8 cellular contexts compared by ENCODE assay signal in genomic region chr1:224182866-224183590, GRCh38. TPM values are rescaled to one million over a fixed set of nuclear protein-coding genes. Genes with fewer than 3 reads are reported as not detected.
A peak's percentile ranks its signal among the peaks of the same experiment; 100 is the strongest.
DNase-seq lines count a peak whose midpoint lies in the region; ATAC-seq, FAIRE-seq and TF ChIP-seq lines count a peak whose summit lies in the region.

Gene DEGS1, plus strand, starts transcription at chr1:224183240. Its CDS starts 97 bp downstream, at chr1:224183337.

- DNase-seq in GM12892 (ENCODE audit: insufficient read length) = peak; percentile 88
- DNase-seq in NCI-H1105 (lab: John Stamatoyannopoulos, UW) = peak; percentile 86
- DNase-seq in T follicular helper cell (ENCODE audit: low read depth) = peak; percentile 79
- DNase-seq in activated naive CD8-positive, alpha-beta T cell treated with anti-CD3 and anti-CD28 coated beads, Interleukin-2, amount 50 U/mL, for 24 hours = peak; percentile 83
- DNase-seq in heart left ventricle = peak; percentile 80 to 92 (median 84)
- DNase-seq in posterior vena cava (ENCODE audit: low spot score) = peak; percentile 92
- peak; percentile 88 to 97 for DNase-seq in upper lobe of left lung

- H3K27me3 Mint-ChIP-seq in activated naive CD8-positive, alpha-beta T cell treated with anti-CD3 and anti-CD28 coated beads, Interleukin-2, amount 50 U/mL, for 24 hours = no peaks in the 10 kb centered on the region

- no peak for TF ChIP-seq CTCF in heart left ventricle (IDR thresholded peaks at IDR 0.05)
- TF ChIP-seq CTCF in upper lobe of left lung (IDR thresholded peaks at IDR 0.05) = peak in 2 of 6 experiments; percentile 18 to 26

- peak within 1 kb of the TSS; percentile 90 for H3K27ac Mint-ChIP-seq in activated naive CD8-positive, alpha-beta T cell treated with anti-CD3 and anti-CD28 coated beads, Interleukin-2, amount 50 U/mL, for 24 hours

- no peaks in the 10 kb centered on the region for H3K9me3 Mint-ChIP-seq in activated naive CD8-positive, alpha-beta T cell treated with anti-CD3 and anti-CD28 coated beads, Interleukin-2, amount 50 U/mL, for 24 hours

- peak within 1 kb of the TSS; percentile 92 for H3K4me3 Mint-ChIP-seq in activated naive CD8-positive, alpha-beta T cell treated with anti-CD3 and anti-CD28 coated beads, Interleukin-2, amount 50 U/mL, for 24 hours

- H3K9me3 ChIP-seq in heart left ventricle (peaks cover 0 to under 1% (median 0%) of the 10 kb centered on the region in 12 donors), upper lobe of left lung (no peaks in the 10 kb centered on the region)

- H3K36me3 Mint-ChIP-seq in activated naive CD8-positive, alpha-beta T cell treated with anti-CD3 and anti-CD28 coated beads, Interleukin-2, amount 50 U/mL, for 24 hours (ENCODE audit: low read depth) = peaks cover 19% of the 10 kb centered on the region

- peak; percentile 69 for ATAC-seq in HG02678 (IDR thresholded peaks at IDR 0.05; ENCODE audit: unreplicated experiment)
- ATAC-seq in activated naive CD8-positive, alpha-beta T cell treated with anti-CD3 and anti-CD28 coated beads, Interleukin-2, amount 50 U/mL, for 24 hours = peak; percentile 72
- peak; percentile 78 to 96 (median 94) for ATAC-seq in heart left ventricle
- ATAC-seq in upper lobe of left lung (ENCODE audit: low FRiP score in 2 of 2) = peak; percentile 92 to 97

- H3K27me3 ChIP-seq in heart left ventricle (no peaks in the 10 kb centered on the region), upper lobe of left lung (no peaks in the 10 kb centered on the region)

- peak; percentile 50 for FAIRE-seq in GM12892 (lab: Jason Lieb, UNC)

- peak; percentile 88; the same call in 1 of the 2 replicates for TF ChIP-seq POLR2A in GM12892 (IDR thresholded peaks at IDR 0.05; ENCODE audit: low read depth, low read length)
- TF ChIP-seq POLR2A in heart left ventricle (IDR thresholded peaks at IDR 0.05) = peak in 1 of 2 donors; percentile 96
- TF ChIP-seq POLR2A in upper lobe of left lung (IDR thresholded peaks at IDR 0.05) = peak in 3 of 4 donors; percentile 89 to 98 (median 94)

- 0 to 1% (median 0%) methylated on average over 62 to 94 of the region's 94 CpGs for WGBS in heart left ventricle, 4 donors
- 0 to 1% methylated on average over 8 to 71 of the region's 94 CpGs for WGBS in upper lobe of left lung, 2 donors

- peaks cover 0 to 39% (median 18%) of the 10 kb centered on the region in 12 donors for H3K4me1 ChIP-seq in heart left ventricle
- H3K4me1 ChIP-seq in upper lobe of left lung = peaks cover 18 to 28% (median 23%) of the 10 kb centered on the region in 4 donors

- TF ChIP-seq EP300 in upper lobe of left lung (IDR thresholded peaks at IDR 0.05) = no peak

- intact Hi-C loops in heart left ventricle (cut with DNase I) (loop anchor here in 4 of 10 donors (2.0 to 10.0 kb wide), 4 partner anchors 68 to 152 kb away; partner anchors contain the start of genes NVL (in 2 of the 4) and FBXO28 (in 1 of the 4)), posterior vena cava (cut with DNase I) (no loop called here)

- H3K36me3 ChIP-seq in heart left ventricle (peaks cover 0 to 17% (median 0%) of the 10 kb centered on the region in 9 donors), upper lobe of left lung (peaks cover 0 to 6% (median 0%) of the 10 kb centered on the region in 4 donors)

- H3K27ac ChIP-seq in heart left ventricle (peak within 1 kb of the TSS; percentile 69 to 98 (median 96)), upper lobe of left lung (peak within 1 kb of the TSS; percentile 89 to 99 (median 94))

- H3K4me3 ChIP-seq in heart left ventricle = peak within 1 kb of the TSS; percentile 72 to 100 (median 87)
- peak within 1 kb of the TSS; percentile 64 to 97 (median 82) for H3K4me3 ChIP-seq in upper lobe of left lung

- peaks cover 48% of the 10 kb centered on the region for H3K4me1 Mint-ChIP-seq in activated naive CD8-positive, alpha-beta T cell treated with anti-CD3 and anti-CD28 coated beads, Interleukin-2, amount 50 U/mL, for 24 hours

RNA-seq across cellular contexts. Expression of gene DEGS1, which starts in this region (rescaled TPM):
- polyA plus RNA-seq in GM12892 (2012; ENCODE audit: missing spikeins) = 49.3 TPM
- total RNA-seq in heart left ventricle = 10 to 100 TPM; 35.8 to 75.2 (median 46.3) TPM
- 10 to 100 TPM; 40.9 to 54.5 TPM for polyA plus RNA-seq in heart left ventricle
- 100 to 1,000 TPM in 1 of 2 donors, 10 to 100 TPM in 1; 91.5 to 109 TPM for total RNA-seq in posterior vena cava
- 10 to 100 TPM; 24.3 to 79.2 (median 67.4) TPM for total RNA-seq in upper lobe of left lung

Comparison
In these comparisons a context has a peak if more than half of its experiments do, and no peak if none do; other contexts are left out.
1. Peak in every context shown above with its lines: DNase-seq, ATAC-seq, H3K4me3 ChIP-seq and H3K27ac ChIP-seq.